ENCODE assay signal across 8 cellular contexts in the genomic region with DNA sequence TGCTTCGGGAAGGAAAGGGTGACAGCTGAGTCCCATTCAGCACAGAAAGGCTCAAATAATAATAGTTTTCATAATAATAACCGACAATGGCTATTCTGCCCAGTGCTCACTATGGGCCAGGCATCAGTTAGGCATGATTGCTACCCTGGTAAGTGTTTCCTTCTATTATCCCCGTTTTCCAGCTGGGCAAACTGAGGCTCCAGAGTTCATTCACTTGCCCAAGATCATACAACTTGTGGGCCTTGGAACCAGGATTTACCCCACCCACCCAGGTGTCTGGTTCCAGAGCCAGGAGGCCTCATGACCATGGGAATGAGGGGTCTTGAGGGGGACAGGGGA. TPM values are rescaled to one million over a fixed set of nuclear protein-coding genes. Genes with fewer than 3 reads are reported as not detected.
DNase-seq lines count a peak whose midpoint lies in the region; ATAC-seq and TF ChIP-seq lines count a peak whose summit lies in the region.

No MANE protein-coding gene starts in this region.

- peak overlapping the region; percentile 68 for H3K9ac ChIP-seq in smooth muscle cell (ENCODE audit: low read depth)

- H3K27ac ChIP-seq in right atrium auricular region (peak overlapping the region; percentile 81 to 92), smooth muscle cell (ENCODE audit: low read depth) (no peak overlapping the region)

- H3K4me3 Mint-ChIP-seq in T-cell = peak overlapping the region; percentile 70 to 82 (median 78)

- DNase-seq in T-cell (no peak), right atrium auricular region (ENCODE audit: low spot score) (no peak), smooth muscle cell (lab: John Stamatoyannopoulos, UW; ENCODE audit: unreplicated experiment) (no peak), COLO668 (lab: John Stamatoyannopoulos, UW; ENCODE audit: unreplicated experiment) (no peak)

- H3K79me2 ChIP-seq in smooth muscle cell (ENCODE audit: low read depth) = peaks cover 52% of the 10 kb centered on the region

- H3K4me2 ChIP-seq in smooth muscle cell = peak overlapping the region; percentile 84

- no peak overlapping the region for H3K27ac Mint-ChIP-seq in T-cell

- H3K9me3 Mint-ChIP-seq in T-cell = no peaks in the 10 kb centered on the region

- H4K20me1 ChIP-seq in smooth muscle cell (ENCODE audit: low read depth) = peaks cover 40% of the 10 kb centered on the region

- no peak for TF ChIP-seq POLR2A in GM18505 (IDR thresholded peaks at IDR 0.05; ENCODE audit: borderline replicate concordance, extremely low read depth, insufficient read depth, insufficient read length)

- ATAC-seq in GM21528 (IDR thresholded peaks at IDR 0.05; ENCODE audit: low FRiP score, unreplicated experiment) (peak; percentile 6), T-cell (replicated peaks in 1 of 4) (no peak), GM19455 (IDR thresholded peaks at IDR 0.05; ENCODE audit: unreplicated experiment) (no peak), HG03460 (IDR thresholded peaks at IDR 0.05; ENCODE audit: unreplicated experiment) (no peak), GM18505 (IDR thresholded peaks at IDR 0.05; ENCODE audit: unreplicated experiment) (no peak)

- no peaks in the 10 kb centered on the region for H3K36me3 ChIP-seq in right atrium auricular region
- H3K36me3 ChIP-seq in smooth muscle cell (ENCODE audit: low read depth) = no peaks in the 10 kb centered on the region

- H3F3A ChIP-seq in smooth muscle cell (ENCODE audit: low read depth) = no peaks in the 10 kb centered on the region

- H3K4me1 Mint-ChIP-seq in T-cell = peaks cover 0 to 7% (median 5%) of the 10 kb centered on the region in 3 donors

- 26% methylated on average over 3 of the region's 3 CpGs for WGBS in smooth muscle cell (ENCODE audit: low lambda C conversion rate)

- H3K9me3 ChIP-seq in right atrium auricular region (no peaks in the 10 kb centered on the region), smooth muscle cell (replicated peaks; ENCODE audit: low read depth) (no peaks in the 10 kb centered on the region)

- H3K36me3 Mint-ChIP-seq in T-cell = no peaks in the 10 kb centered on the region

- peak overlapping the region; percentile 70 to 75 for H3K4me3 ChIP-seq in right atrium auricular region
- H3K4me3 ChIP-seq in smooth muscle cell = peak overlapping the region; percentile 70

- peak overlapping the region; percentile 84 for H2AFZ ChIP-seq in smooth muscle cell (ENCODE audit: low read depth)

- H3K27me3 ChIP-seq in right atrium auricular region = no peaks in the 10 kb centered on the region
- no peaks in the 10 kb centered on the region for H3K27me3 ChIP-seq in smooth muscle cell (ENCODE audit: low read depth)

- TF ChIP-seq CTCF in right atrium auricular region (IDR thresholded peaks at IDR 0.05) (no peak), smooth muscle cell (IDR thresholded peaks at IDR 0.05; ENCODE audit: borderline replicate concordance, insufficient read depth, poor library complexity, severe bottlenecking) (no peak)

- POLR2A ChIA-PET in T-cell (lab: Charles Lee) = no interaction called here

- H3K4me1 ChIP-seq in right atrium auricular region = peaks cover 0 to 55% of the 10 kb centered on the region in 2 donors
- H3K4me1 ChIP-seq in smooth muscle cell (ENCODE audit: low read depth) = peaks cover 4% of the 10 kb centered on the region

- H3K27me3 Mint-ChIP-seq in T-cell = no peaks in the 10 kb centered on the region

- CTCF ChIA-PET in T-cell (lab: Charles Lee) = interaction anchor here in 1 of 2 donors (1.0 kb wide), 1 partner anchor 27 kb away, joined by 3 read pairs; no protein-coding TSS in a partner anchor

RNA-seq across cellular contexts. Expression of gene PLOD1, which starts 0.5 kb away (rescaled TPM):
- total RNA-seq in T-cell (1 to 10 TPM; 2.6 to 6.9 (median 4.6) TPM), right atrium auricular region (10 to 100 TPM; 56.1 to 58.1 TPM), smooth muscle cell (292 and 362 TPM in 2 replicates)
- 425 and 559 TPM in 2 replicates for polyA plus RNA-seq in smooth muscle cell

RNA-seq across cellular contexts. Expression of gene KIAA2013, which starts 8.8 kb away (rescaled TPM):
- total RNA-seq in T-cell (10 to 100 TPM; 15.9 to 40.0 (median 35.4) TPM), right atrium auricular region (10 to 100 TPM; 70.8 to 73.2 TPM), smooth muscle cell (41.0 and 41.3 TPM in 2 replicates)
- 70.9 and 71.6 TPM in 2 replicates for polyA plus RNA-seq in smooth muscle cell

RNA-seq across cellular contexts. Expression of gene MFN2, which starts 45.2 kb away (rescaled TPM):
- total RNA-seq in T-cell (10 to 100 TPM; 38.0 to 47.0 (median 40.7) TPM), right atrium auricular region (100 to 1,000 TPM; 367 to 466 TPM), smooth muscle cell (30.0 and 34.2 TPM in 2 replicates)
- polyA plus RNA-seq in smooth muscle cell = 39.7 and 42.8 TPM in 2 replicates

Comparison
In these comparisons a context has a peak if more than half of its experiments do, and no peak if none do; other contexts are left out.
1. RNA of gene PLOD1, which starts 0.5 kb away (total RNA-seq): 292 to 362 TPM in smooth muscle cell and 56.1 to 58.1 TPM in right atrium auricular region; 2.6 to 6.9 TPM in T-cell; every median in the first group is over 4 times any median in the second.
2. RNA of gene MFN2, which starts 45.2 kb away (total RNA-seq): 367 to 466 TPM in right atrium auricular region; 38.0 to 47.0 TPM in T-cell and 30.0 to 34.2 TPM in smooth muscle cell; every median in the first group is over 4 times any median in the second.